Comparison of ENCODE assay signal across 10 cellular contexts in the genomic region with DNA sequence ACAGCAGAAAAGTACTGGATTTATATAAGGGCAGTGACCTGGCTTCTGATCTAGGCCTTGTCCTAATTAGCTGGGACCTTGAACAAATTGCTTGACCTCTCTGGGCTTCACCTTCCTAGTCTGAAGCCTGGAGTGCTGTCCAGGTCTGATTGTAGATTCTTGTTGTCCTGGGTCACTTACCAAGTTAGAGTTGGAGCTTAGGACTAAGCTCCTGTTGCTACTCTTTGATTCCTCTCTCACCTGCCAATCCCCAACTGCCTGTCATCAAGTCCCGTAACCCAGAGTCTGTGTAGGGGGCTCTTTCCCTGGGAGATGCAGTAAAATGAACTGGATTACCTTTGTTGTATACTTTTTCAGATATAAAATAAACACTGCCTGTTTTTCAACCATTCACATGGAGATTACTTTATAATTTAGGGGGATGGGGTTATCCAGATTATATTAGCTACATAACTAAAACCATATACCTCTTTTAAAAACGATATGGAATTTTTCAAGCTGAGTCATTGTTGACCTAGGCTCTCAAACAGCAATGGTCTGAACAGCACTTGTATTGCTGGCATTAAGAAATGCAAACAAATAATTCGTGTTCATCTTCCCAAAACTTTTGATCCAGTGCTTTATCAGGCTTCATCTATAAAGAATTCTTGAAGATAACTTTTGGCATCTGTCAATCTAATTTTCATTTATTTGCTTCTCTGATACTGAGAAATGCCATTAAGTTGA. TPM values are rescaled to one million over a fixed set of nuclear protein-coding genes. Genes with fewer than 3 reads are reported as not detected.
A peak's percentile ranks its signal among the peaks of the same experiment; 100 is the strongest.
DNase-seq lines count a peak whose midpoint lies in the region; ATAC-seq, FAIRE-seq and TF ChIP-seq lines count a peak whose summit lies in the region.
"Had no signal": no experiment of that assay in that cellular context is flagged by ENCODE, and none has a peak within 500 bp of the region (broad histone marks: within the 10 kb centered on the region; RNA-seq: fewer than 3 reads in every experiment).

No MANE protein-coding gene starts in this region.

- H2AFZ ChIP-seq in astrocyte (ENCODE audit: low read depth, low read length): no peak overlapping the region

- H3K9me3 ChIP-seq in A549 (no peaks in the 10 kb centered on the region), astrocyte (ENCODE audit: insufficient read depth, low read depth, low read length) (no peaks in the 10 kb centered on the region), liver (ENCODE audit: control insufficient read depth in 4 of 4, low read length in 3 of 4) (no peaks in the 10 kb centered on the region), gastroesophageal sphincter (no peaks in the 10 kb centered on the region)

- H3K4me3 ChIP-seq in A549 (peak overlapping the region; percentile 4; the same call in 1 of the 3 replicates), astrocyte (ENCODE audit: insufficient read depth, low read depth, low read length) (no peak overlapping the region), liver (ENCODE audit: low read depth in 1 of 3, low read length in 3 of 3) (no peak overlapping the region), gastroesophageal sphincter (no peak overlapping the region)

- no peaks in the 10 kb centered on the region for H3K27me3 Mint-ChIP-seq in astrocyte (ENCODE audit: low read depth, unreplicated experiment)

- peak; percentile 94 for FAIRE-seq in A549 (lab: Jason Lieb, UNC)
- no peak for FAIRE-seq in astrocyte (lab: Jason Lieb, UNC)
- FAIRE-seq: TTC549 had no signal

- H3K9ac ChIP-seq in astrocyte (ENCODE audit: low read length): no peak overlapping the region
- peak overlapping the region in 1 of 2 donors; percentile 62 for H3K9ac ChIP-seq in liver (ENCODE audit: low read depth in 1 of 2, low read length in 2 of 2)

- POLR2A ChIA-PET in A549 (lab: Yijun Ruan, JAX): no interaction called here

- peaks cover 25% of the 10 kb centered on the region for H3K4me1 Mint-ChIP-seq in astrocyte (ENCODE audit: low read depth, unreplicated experiment)

- H3K36me3 Mint-ChIP-seq in astrocyte (ENCODE audit: low read depth, unreplicated experiment): no peaks in the 10 kb centered on the region

- CTCF ChIA-PET in A549 (lab: Yijun Ruan, JAX): interaction anchor here (1.0 to 6.4 kb wide), 7 partner anchors 8 to 135 kb away, joined by 3 to 47 read pairs (median 4); no protein-coding TSS in a partner anchor

- H3K36me3 ChIP-seq in astrocyte (ENCODE audit: insufficient read depth, low read length) (no peaks in the 10 kb centered on the region), liver (ENCODE audit: control insufficient read depth in 4 of 4, insufficient read depth in 3 of 4, low read depth in 1 of 4, low read length in 3 of 4) (no peaks in the 10 kb centered on the region), gastroesophageal sphincter (no peaks in the 10 kb centered on the region)

- H3K4me3 Mint-ChIP-seq in astrocyte (ENCODE audit: unreplicated experiment): peak overlapping the region; percentile 3

- TF ChIP-seq POLR2A in A549 (IDR thresholded peaks at IDR 0.05; ENCODE audit: low read length) (no peak), gastroesophageal sphincter (IDR thresholded peaks at IDR 0.05) (no peak)

- TF ChIP-seq CTCF in A549 (IDR thresholded peaks at IDR 0.05) (no peak), astrocyte (IDR thresholded peaks at IDR 0.05; ENCODE audit: insufficient read depth, low read depth, low read length) (no peak), liver (IDR thresholded peaks at IDR 0.05; ENCODE audit: low read depth, low read length, missing input control) (no peak), gastroesophageal sphincter (IDR thresholded peaks at IDR 0.05) (no peak)

- 5% methylated on average over 3 of the region's 3 CpGs for WGBS in A549 (ENCODE audit: missing lambda C conversion rate)
- WGBS in liver: 32% methylated on average over 3 of the region's 3 CpGs
- 38 to 40% methylated on average over 3 of the region's 3 CpGs for WGBS in gastroesophageal sphincter (ENCODE audit: low coverage in 1 of 2), 2 donors

- H3K27ac ChIP-seq in A549: peak overlapping the region; percentile 62 to 81
- H3K27ac ChIP-seq in astrocyte (ENCODE audit: low read depth, low read length): no peak overlapping the region
- H3K27ac ChIP-seq in liver (ENCODE audit: low read depth in 1 of 2, low read length in 2 of 2): peak overlapping the region; percentile 71
- H3K27ac ChIP-seq in gastroesophageal sphincter: peak overlapping the region in 1 of 4 donors; percentile 11

- TF ChIP-seq EP300 in A549 (IDR thresholded peaks at IDR 0.05): peak in 1 of 2 experiments; percentile 37; a peak in 1 of 5 replicates
- TF ChIP-seq EP300 in gastroesophageal sphincter (IDR thresholded peaks at IDR 0.05): no peak

- H3K27me3 ChIP-seq in astrocyte (ENCODE audit: insufficient read depth, low read length): no peaks in the 10 kb centered on the region
- H3K27me3 ChIP-seq in liver (ENCODE audit: control insufficient read depth in 4 of 4, insufficient read depth in 4 of 4, low read length in 3 of 4): no peaks in the 10 kb centered on the region
- no peaks in the 10 kb centered on the region for H3K27me3 ChIP-seq in gastroesophageal sphincter

- H4K20me1 ChIP-seq in astrocyte (ENCODE audit: insufficient read depth, low read length): peaks cover 85% of the 10 kb centered on the region

- no peaks in the 10 kb centered on the region for H3K9me3 Mint-ChIP-seq in astrocyte (ENCODE audit: unreplicated experiment)

- H3K4me2 ChIP-seq in A549 (peak overlapping the region; percentile 75), astrocyte (ENCODE audit: low read length) (peak overlapping the region; percentile 41)

- H3K4me1 ChIP-seq in A549: peaks cover 76% of the 10 kb centered on the region
- H3K4me1 ChIP-seq in astrocyte (ENCODE audit: insufficient read depth, low read length): peaks cover 43% of the 10 kb centered on the region
- H3K4me1 ChIP-seq in liver (ENCODE audit: control insufficient read depth in 4 of 4, insufficient read depth in 4 of 4, low read length in 3 of 4): peaks cover 18 to 65% (median 51%) of the 10 kb centered on the region in 4 donors
- peaks cover 6 to 80% (median 23%) of the 10 kb centered on the region in 3 donors for H3K4me1 ChIP-seq in gastroesophageal sphincter

- ATAC-seq in A549 (peak in 1 of 2 experiments; percentile 60; a peak in 3 of 6 replicates), HG03175 (IDR thresholded peaks at IDR 0.05; ENCODE audit: unreplicated experiment) (no peak), gastroesophageal sphincter (no peak)

- H3K27ac Mint-ChIP-seq in astrocyte (ENCODE audit: unreplicated experiment): peak overlapping the region; percentile 27

- DNase-seq in A549 (ENCODE audit: low read depth in 1 of 2, low spot score in 1 of 2) (peak; percentile 58 to 62), EL (peak; percentile 56), astrocyte (ENCODE audit: low read depth) (no peak), NCI-H345 treated with DMSO at 0.1 percent for 48 hours (lab: John Stamatoyannopoulos, UW; ENCODE audit: unreplicated experiment) (no peak), NCI-H2171 (lab: John Stamatoyannopoulos, UW) (no peak)
- DNase-seq: activated naive CD4-positive, alpha-beta T cell treated with Interleukin-2 at 50 U/mL for 16 hours had no signal

- no peak for TF ChIP-seq RAD21 in A549 (conservative IDR thresholded peaks at IDR 0.05 in 1 of 2, IDR thresholded peaks at IDR 0.05 in 1 of 2)
- no peak for TF ChIP-seq RAD21 in liver (IDR thresholded peaks at IDR 0.05)

- H3K79me2 ChIP-seq in astrocyte (ENCODE audit: insufficient read depth, low read length): peaks cover 99% of the 10 kb centered on the region

TF ChIP-seq in A549, 52 proteins besides CTCF, POLR2A, EP300 and RAD21 (continues in another document):
- 0 out of 2 replicates have a peak, but pooled peaks have one; percentile 40 for TF ChIP-seq NFE2L2 (conservative IDR thresholded peaks at IDR 0.05; ENCODE audit: low read length)
- peak; percentile 62; the same call in 1 of the 2 replicates for TF ChIP-seq FOSL2 (IDR thresholded peaks at IDR 0.05)
- TF ChIP-seq FOSL2 (CRISPR knock-in tag; IDR thresholded peaks at IDR 0.05): peak; percentile 88
- TF ChIP-seq JUN (IDR thresholded peaks at IDR 0.05): peak in 1 of 2 experiments; percentile 60; a peak in 1 of 5 replicates
- no peak for TF ChIP-seq HOXB13 (CRISPR knock-in tag; IDR thresholded peaks at IDR 0.05; ENCODE audit: low read depth)
- no peak for TF ChIP-seq CHD2 (IDR thresholded peaks at IDR 0.05; ENCODE audit: low read length, partially characterized antibody)

TF ChIP-seq in liver, 16 proteins besides CTCF, POLR2A, EP300 and RAD21:
- TF ChIP-seq FOXA2 (IDR thresholded peaks at IDR 0.05) (peak; percentile 54), SP1 (IDR thresholded peaks at IDR 0.05) (no peak), GABPA (IDR thresholded peaks at IDR 0.05 in 1 of 2, conservative IDR thresholded peaks at IDR 0.05 in 1 of 2) (no peak), TAF1 (conservative IDR thresholded peaks at IDR 0.05) (no peak), RXRA (IDR thresholded peaks at IDR 0.05) (peak in 1 of 2 donors; percentile 19)
- TF ChIP-seq, protein P1, sequence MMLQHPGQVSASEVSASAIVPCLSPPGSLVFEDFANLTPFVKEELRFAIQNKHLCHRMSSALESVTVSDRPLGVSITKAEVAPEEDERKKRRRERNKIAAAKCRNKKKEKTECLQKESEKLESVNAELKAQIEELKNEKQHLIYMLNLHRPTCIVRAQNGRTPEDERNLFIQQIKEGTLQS (IDR thresholded peaks at IDR 0.05): no peak
TF ChIP-seq in liver: peak in this region for 2.

RNA-seq across cellular contexts. Expression of gene ARHGAP35, which starts 5.8 kb away (rescaled TPM):
- polyA plus RNA-seq in A549 (2011; rRNA removed) (48.5 and 51.9 TPM in 2 replicates), A549 (2017; fragmentation: RNase III; extraction: RNeasy Plus Mini Kit Qiagen cat#74134 plus additional on column Dnase treatment) (33.2 to 33.7 TPM (median 33.3 TPM) in 3 replicates), liver (10 to 100 TPM; 15.5 to 17.2 TPM)
- 17.2 and 22.8 TPM in 2 replicates for polyA plus RNA-seq in A549 (2012; cell fraction: cytosol; rRNA removed)
- 31.2 and 34.0 TPM in 2 replicates for polyA plus RNA-seq in A549 (2012; cell fraction: nucleus; rRNA removed)
- 67.2 and 74.8 TPM in 2 replicates for polyA minus RNA-seq in A549 (2011; rRNA and poly(A)+ RNA removed)
- total RNA-seq in astrocyte (55.2 and 57.9 TPM in 2 replicates), liver (10 to 100 TPM; 26.3 to 49.2 TPM), gastroesophageal sphincter (100 to 1,000 TPM in 1 of 4 donors, 10 to 100 TPM in 3; 42.9 to 109 (median 57.6) TPM)

RNA-seq across cellular contexts. Expression of gene AP2S1, which starts 15.9 kb away (rescaled TPM):
- polyA plus RNA-seq in A549 (2011; rRNA removed) (117 and 150 TPM in 2 replicates), A549 (2017; fragmentation: RNase III; extraction: RNeasy Plus Mini Kit Qiagen cat#74134 plus additional on column Dnase treatment) (318 to 329 TPM (median 325 TPM) in 3 replicates), liver (100 to 1,000 TPM in 1 of 2 donors, 10 to 100 TPM in 1; 86.9 to 168 TPM)
- polyA plus RNA-seq in A549 (2012; cell fraction: cytosol; rRNA removed): 412 and 456 TPM in 2 replicates
- 284 and 292 TPM in 2 replicates for polyA plus RNA-seq in A549 (2012; cell fraction: nucleus; rRNA removed)
- polyA minus RNA-seq in A549 (2011; rRNA and poly(A)+ RNA removed): 90.7 TPM in 2 replicates
- total RNA-seq in astrocyte (262 and 278 TPM in 2 replicates), liver (10 to 100 TPM; 28.3 to 71.2 TPM), gastroesophageal sphincter (10 to 100 TPM; 40.6 to 76.2 (median 66.5) TPM)

Comparison
In these comparisons a context has a peak if more than half of its experiments do, and no peak if none do; other contexts are left out.
1. DNase-seq: peak in A549 (2 of 2) and EL (single experiment); none in astrocyte (single experiment), NCI-H345 treated with DMSO at 0.1 percent for 48 hours (single experiment) and NCI-H2171 (single experiment).